17 cellular contexts compared by ENCODE assay signal in genomic region chr5:174589011-174589410, GRCh38.
DNase-seq lines count a peak whose midpoint lies in the region; ATAC-seq, FAIRE-seq and TF ChIP-seq lines count a peak whose summit lies in the region.
"Had no signal": no experiment of that assay in that cellular context is flagged by ENCODE, and none has a peak within 500 bp of the region (broad histone marks: within the 10 kb centered on the region; RNA-seq: fewer than 3 reads in every experiment).

No MANE protein-coding gene starts in this region.

- DNase-seq in EL (peak; percentile 72), HCT116 (ENCODE audit: low read depth, low spot score) (no peak), K562 (ENCODE audit: extremely low read depth in 1 of 4, low spot score in 3 of 4) (no peak), trophoblast cell (peak; percentile 94 to 96), ureter (ENCODE audit: low spot score) (no peak), head of caudate nucleus (no peak)
- DNase-seq in activated naive CD4-positive, alpha-beta T cell treated with anti-CD3 and anti-CD28 coated beads, Interleukin-2, amount 50 U/mL, for 72 hours (ENCODE audit: low spot score in 2 of 2): no peak
- DNase-seq: DMS 273 treated with DMSO at 0.1 percent for 48 hours, H7, MM.1S, NCI-H1092, NCI-H2081, NCI-H510A treated with DMSO at 0.1 percent for 48 hours, T-helper 17 cell had no signal

- BruUV-seq in HCT116 (replicated peaks; lab: Mats Ljungman, UMichigan) (no TSS peak), K562 (replicated peaks; lab: Mats Ljungman, UMichigan) (no TSS peak)

- 0% methylated on average over 7 of the region's 7 CpGs for WGBS in K562 (ENCODE audit: insufficient coverage, low coverage, missing lambda C conversion rate)
- no CpG with 5 or more reads among the region's 7 CpGs for WGBS in trophoblast cell (ENCODE audit: extremely low coverage, insufficient coverage, insufficient read length)

- H2BK5ac ChIP-seq in trophoblast cell (ENCODE audit: low read depth, low read length, poor library complexity): no peak overlapping the region

- no peak overlapping the region for H3K23ac ChIP-seq in trophoblast cell (ENCODE audit: low read length)

- H4K20me1 ChIP-seq in HCT116 (ENCODE audit: insufficient read depth) (no peaks in the 10 kb centered on the region), K562 (replicated peaks; ENCODE audit: control insufficient read depth, insufficient read depth, low read length) (no peaks in the 10 kb centered on the region)

- in situ Hi-C loops in K562 (cut with MboI): no loop called here

- TF ChIP-seq CTCF in HCT116 (IDR thresholded peaks at IDR 0.05 in 2 of 3, conservative IDR thresholded peaks at IDR 0.05 in 1 of 3; ENCODE audit: borderline replicate concordance in 1 of 3, insufficient read depth in 1 of 3, low read depth in 2 of 3, low read length in 2 of 3): no peak
- TF ChIP-seq CTCF in K562 (IDR thresholded peaks at IDR 0.05 in 2 of 3, conservative IDR thresholded peaks at IDR 0.05 in 1 of 3; ENCODE audit: insufficient read depth in 2 of 3, low read depth in 1 of 3, low read length in 3 of 3): no peak

- no peak overlapping the region for H3K14ac ChIP-seq in trophoblast cell (ENCODE audit: low read length)

- no peaks in the 10 kb centered on the region for H3K9me1 ChIP-seq in K562 (ENCODE audit: control insufficient read depth, insufficient read depth, low read length)

- TF ChIP-seq RAD21 in HCT116 (IDR thresholded peaks at IDR 0.05; ENCODE audit: low read depth): no peak
- TF ChIP-seq RAD21 in K562 (CRISPR knock-in tag; conservative IDR thresholded peaks at IDR 0.05 in 1 of 2, IDR thresholded peaks at IDR 0.05 in 1 of 2): no peak

- H3K27ac ChIP-seq in HCT116 (ENCODE audit: low read depth, low read length) (peak overlapping the region; percentile 50), K562 (ENCODE audit: extremely low read depth, low read depth, low read length) (no peak overlapping the region), trophoblast cell (ENCODE audit: low read depth, low read length) (no peak overlapping the region)

- intact Hi-C loops in HCT116 (cut with micrococcal nuclease): no loop called here
- intact Hi-C loops in K562 (cut with micrococcal nuclease): no loop called here
- intact Hi-C loops in head of caudate nucleus (cut with DNase I): no loop called here

- no peak for FAIRE-seq in K562 (lab: Jason Lieb, UNC)
- FAIRE-seq: GM12892, GM18507 had no signal

- TF ChIP-seq POLR2A in HCT116 (IDR thresholded peaks at IDR 0.05; ENCODE audit: borderline replicate concordance, extremely low read depth, insufficient read depth, insufficient read length) (no peak), K562 (conservative IDR thresholded peaks at IDR 0.05) (no peak)

- peaks cover 0 to 7% of the 10 kb centered on the region in 2 donors for H3K9me3 Mint-ChIP-seq in activated naive CD4-positive, alpha-beta T cell treated with anti-CD3 and anti-CD28 coated beads, Interleukin-2, amount 50 U/mL, for 72 hours

- POLR2A ChIA-PET in HCT116 (lab: Charles Lee) (no interaction called here), K562 (lab: Yijun Ruan, JAX) (interaction anchor here (0.5 to 1.0 kb wide), 3 partner anchors 15 to 43 kb away, joined by 3 read pairs; no protein-coding TSS in a partner anchor)

- H3K79me1 ChIP-seq in trophoblast cell (ENCODE audit: low read length): no peaks in the 10 kb centered on the region

- H3K9me3 ChIP-seq in HCT116 (ENCODE audit: control insufficient read depth in 1 of 2, insufficient read depth in 1 of 2, low read depth in 1 of 2, low read length in 2 of 2) (no peaks in the 10 kb centered on the region), K562 (replicated peaks; ENCODE audit: control insufficient read depth, insufficient read depth, low read depth, low read length) (no peaks in the 10 kb centered on the region), trophoblast cell (ENCODE audit: insufficient read depth, low read depth, low read length) (no peaks in the 10 kb centered on the region)

- H3K9me2 ChIP-seq in HCT116 (ENCODE audit: insufficient read depth): no peaks in the 10 kb centered on the region

- no peaks in the 10 kb centered on the region for H3K36me3 ChIP-seq in HCT116 (ENCODE audit: control insufficient read depth in 1 of 2, insufficient read depth in 2 of 2, low read length in 2 of 2)
- H3K36me3 ChIP-seq in K562 (ENCODE audit: control insufficient read depth, insufficient read depth, low read length): no peaks in the 10 kb centered on the region
- no peaks in the 10 kb centered on the region for H3K36me3 ChIP-seq in trophoblast cell (ENCODE audit: control insufficient read depth in 1 of 2, insufficient read depth in 2 of 2, low read length in 2 of 2)

- H3K4me2 ChIP-seq in HCT116 (ENCODE audit: low read length): peak overlapping the region; percentile 75
- H3K4me2 ChIP-seq in K562 (ENCODE audit: insufficient read depth, low read length): no peak overlapping the region
- H3K4me2 ChIP-seq in trophoblast cell (ENCODE audit: low read length): no peak overlapping the region

- peaks cover 23 to 52% of the 10 kb centered on the region in 2 experiments for H3K4me1 ChIP-seq in HCT116 (ENCODE audit: control insufficient read depth in 1 of 2, insufficient read depth in 2 of 2, low read length in 2 of 2)
- H3K4me1 ChIP-seq in K562 (replicated peaks in 1 of 2; ENCODE audit: control insufficient read depth in 2 of 2, insufficient read depth in 2 of 2, low read length in 2 of 2): peaks cover 0 to 2% of the 10 kb centered on the region in 2 experiments; a peak in 3 of 5 replicates
- peaks cover 0 to 9% of the 10 kb centered on the region in 2 experiments for H3K4me1 ChIP-seq in trophoblast cell (ENCODE audit: control insufficient read depth in 1 of 2, insufficient read depth in 2 of 2, low read length in 2 of 2)

- CTCF ChIA-PET in HCT116 (lab: Charles Lee) (interaction anchor here (1.2 kb wide), 1 partner anchor 11 kb away, joined by 4 read pairs; no protein-coding TSS in a partner anchor), K562 (lab: Yijun Ruan, JAX; ENCODE audit: low intra/inter-chr PET ratio) (no interaction called here)

- H4K8ac ChIP-seq in trophoblast cell (ENCODE audit: low read depth, low read length): no peak overlapping the region

- peak overlapping the region; percentile 5 for H4K91ac ChIP-seq in trophoblast cell (ENCODE audit: low read depth, low read length)

- no peak overlapping the region for H3K27ac Mint-ChIP-seq in activated naive CD4-positive, alpha-beta T cell treated with anti-CD3 and anti-CD28 coated beads, Interleukin-2, amount 50 U/mL, for 72 hours
- H3K27ac Mint-ChIP-seq: CD14-positive monocyte, T-helper 17 cell had no signal

- no peak overlapping the region for H2BK120ac ChIP-seq in trophoblast cell (ENCODE audit: insufficient read depth, low read length, poor library complexity)

- H3K36me3 Mint-ChIP-seq in activated naive CD4-positive, alpha-beta T cell treated with anti-CD3 and anti-CD28 coated beads, Interleukin-2, amount 50 U/mL, for 72 hours: peaks cover 0 to 8% of the 10 kb centered on the region in 2 donors
- H3K36me3 Mint-ChIP-seq: CD14-positive monocyte had no signal

- RAD21 ChIA-PET in HCT116 (lab: Charles Lee; ENCODE audit: low non-redundant PET in 1 of 2, low total read pairs in 2 of 2, uncharacterized antibody in 2 of 2, unreplicated experiment in 2 of 2): interaction anchor here in 1 of 2 experiments (1.0 kb wide), 1 partner anchor 205 kb away, joined by 3 read pairs; no protein-coding TSS in a partner anchor

- H3K18ac ChIP-seq in trophoblast cell (ENCODE audit: low read length): no peak overlapping the region

- peak overlapping the region in 1 of 2 experiments; percentile 36; a peak in 1 of 4 replicates for H3K4me3 ChIP-seq in HCT116 (replicated peaks in 1 of 2; ENCODE audit: low read depth in 1 of 2, low read length in 2 of 2)
- H3K4me3 ChIP-seq in K562: no peak overlapping the region
- no peak overlapping the region for H3K4me3 ChIP-seq in trophoblast cell (ENCODE audit: low read depth, low read length)

- no peak overlapping the region for H2AK5ac ChIP-seq in trophoblast cell (ENCODE audit: low read length)

- peak overlapping the region; percentile 9 for H2BK12ac ChIP-seq in trophoblast cell (ENCODE audit: low read length)

- H3K79me2 ChIP-seq in HCT116 (ENCODE audit: insufficient read depth, low read length): no peaks in the 10 kb centered on the region
- no peaks in the 10 kb centered on the region for H3K79me2 ChIP-seq in K562 (ENCODE audit: control insufficient read depth, insufficient read depth, low read length)
- no peaks in the 10 kb centered on the region for H3K79me2 ChIP-seq in trophoblast cell (ENCODE audit: control insufficient read depth, insufficient read depth, low read length, poor library complexity)

- peak overlapping the region; percentile 62 for H2AFZ ChIP-seq in HCT116 (ENCODE audit: low read depth, low read length, poor library complexity, severe bottlenecking)
- no peak overlapping the region for H2AFZ ChIP-seq in K562 (ENCODE audit: low read depth, low read length)
- no peak overlapping the region for H2AFZ ChIP-seq in trophoblast cell (ENCODE audit: insufficient read depth, low read length, poor library complexity)

- H4K12ac ChIP-seq in trophoblast cell (ENCODE audit: low read depth, low read length): no peak overlapping the region

- H3K27me3 ChIP-seq in HCT116 (ENCODE audit: insufficient read depth, low read length) (no peaks in the 10 kb centered on the region), K562 (ENCODE audit: control insufficient read depth in 2 of 2, insufficient read depth in 2 of 2, low read length in 2 of 2) (peaks cover 0 to 4% of the 10 kb centered on the region in 2 experiments; a peak in 1 of 5 replicates), trophoblast cell (ENCODE audit: insufficient read depth, low read length) (no peaks in the 10 kb centered on the region)

- ATAC-seq in HCT116 (peak; percentile 38), K562 (no peak)
- ATAC-seq in activated naive CD4-positive, alpha-beta T cell treated with anti-CD3 and anti-CD28 coated beads, Interleukin-2, amount 50 U/mL, for 72 hours: no peak
- ATAC-seq: T-helper 17 cell had no signal

- H3K9ac ChIP-seq in HCT116 (ENCODE audit: low read length) (peak overlapping the region; percentile 2; the same call in 1 of the 2 replicates), K562 (ENCODE audit: insufficient read depth in 1 of 2, low read depth in 2 of 2, low read length in 2 of 2) (no peak overlapping the region), trophoblast cell (ENCODE audit: low read length) (no peak overlapping the region)

- no peak overlapping the region for H3K4ac ChIP-seq in trophoblast cell (ENCODE audit: low read depth, low read length)

- no peak for TF ChIP-seq EP300 in K562 (IDR thresholded peaks at IDR 0.05; ENCODE audit: low read length)

TF ChIP-seq in HCT116, 20 proteins besides CTCF, POLR2A, EP300 and RAD21 (continues in another document):
- no peak for TF ChIP-seq CBX3 (IDR thresholded peaks at IDR 0.05; ENCODE audit: low read depth)
- no peak for TF ChIP-seq POLR2AphosphoS5 (IDR thresholded peaks at IDR 0.05; ENCODE audit: low read depth, low read length)

Comparison
In these comparisons a context has a peak if more than half of its experiments do, and no peak if none do; other contexts are left out.
1. DNase-seq: peak in EL (single experiment) and trophoblast cell (2 of 2); none in HCT116 (single experiment), K562 (0 of 4), ureter (single experiment), activated naive CD4-positive, alpha-beta T cell treated with anti-CD3 and anti-CD28 coated beads, Interleukin-2, amount 50 U/mL, for 72 hours (0 of 2) and head of caudate nucleus (0 of 42).